ENCODE assay signal across 8 cellular contexts in genomic region chr1:223776075-223776814, GRCh38.
DNase-seq lines count a peak whose midpoint lies in the region; ATAC-seq, FAIRE-seq and TF ChIP-seq lines count a peak whose summit lies in the region.

No MANE protein-coding gene starts in this region.

- H3K27ac Mint-ChIP-seq in activated naive CD8-positive, alpha-beta T cell: peak overlapping the region; percentile 89
- H3K27ac Mint-ChIP-seq in stimulated activated naive B cell treated with anti-CD40 and anti-IgM and Interleukin-4, amounts not matched to agents 10 μg/mL and 1 μg/mL and 100 μg/mL, for 72 hours: peak overlapping the region; percentile 88

- H3K9ac ChIP-seq in BLaER1 treated with 17β-estradiol and CSF1 and Interleukin-3, amounts not matched to agents 10 nM and 100 nM: no peak overlapping the region
- H3K9ac ChIP-seq in keratinocyte (ENCODE audit: control insufficient read depth, extremely low read depth, insufficient read depth, low read length): no peak overlapping the region

- H3K4me3 Mint-ChIP-seq in activated naive CD8-positive, alpha-beta T cell: peak overlapping the region; percentile 12
- H3K4me3 Mint-ChIP-seq in stimulated activated naive B cell treated with anti-CD40 and anti-IgM and Interleukin-4, amounts not matched to agents 10 μg/mL and 1 μg/mL and 100 μg/mL, for 72 hours: peak overlapping the region; percentile 14 to 21

- H3K36me3 ChIP-seq in BLaER1 treated with 17β-estradiol and CSF1 and Interleukin-3, amounts not matched to agents 10 nM and 100 nM: peaks cover 96 to 99% (median 98%) of the 10 kb centered on the region in 11 experiments
- H3K36me3 ChIP-seq in keratinocyte (ENCODE audit: control insufficient read depth in 2 of 2, extremely low read depth in 1 of 2, insufficient read depth in 2 of 2, low read length in 2 of 2): peaks cover 22 to 42% of the 10 kb centered on the region in 2 experiments

- FAIRE-seq in keratinocyte (lab: Jason Lieb, UNC): peak; percentile 91

- H3K4me3 ChIP-seq in BLaER1 treated with 17β-estradiol and CSF1 and Interleukin-3, amounts not matched to agents 10 nM and 100 nM: no peak overlapping the region
- H3K4me3 ChIP-seq in keratinocyte (ENCODE audit: control insufficient read depth in 2 of 3, extremely low read depth in 1 of 3, insufficient read depth in 2 of 3, low read depth in 1 of 3, low read length in 3 of 3): no peak overlapping the region

- H3K4me1 Mint-ChIP-seq in activated naive CD8-positive, alpha-beta T cell (ENCODE audit: low read depth): peaks cover 27% of the 10 kb centered on the region
- H3K4me1 Mint-ChIP-seq in stimulated activated naive B cell treated with anti-CD40 and anti-IgM and Interleukin-4, amounts not matched to agents 10 μg/mL and 1 μg/mL and 100 μg/mL, for 72 hours: peaks cover 20 to 29% of the 10 kb centered on the region in 2 donors

- peak; percentile 34 for DNase-seq in LoVo (ENCODE audit: low spot score)
- DNase-seq in keratinocyte (ENCODE audit: low read depth, low spot score): peak; percentile 71
- DNase-seq in stimulated activated naive B cell treated with anti-CD40 and anti-IgM and Interleukin-4, amounts not matched to agents 10 μg/mL and 1 μg/mL and 100 μg/mL, for 72 hours: peak; percentile 4
- DNase-seq in NCI-H146 (lab: John Stamatoyannopoulos, UW): no peak
- DNase-seq in occipital lobe (lab: John Stamatoyannopoulos, UW): no peak

- TF ChIP-seq CTCF in keratinocyte (optimal IDR thresholded peaks at IDR 0.05 in 1 of 3, IDR thresholded peaks at IDR 0.05 in 1 of 3, conservative IDR thresholded peaks at IDR 0.05 in 1 of 3; ENCODE audit: extremely low read depth in 1 of 3, insufficient read depth in 2 of 3, low read length in 3 of 3): no peak

- dilution Hi-C loops in keratinocyte (cut with MboI; ENCODE audit: extremely low pct_ligation_motif_present, low sequenced_read_pairs): no loop called here

- no peaks in the 10 kb centered on the region for H3K9me3 Mint-ChIP-seq in activated naive CD8-positive, alpha-beta T cell (ENCODE audit: low read depth)
- no peaks in the 10 kb centered on the region for H3K9me3 Mint-ChIP-seq in stimulated activated naive B cell treated with anti-CD40 and anti-IgM and Interleukin-4, amounts not matched to agents 10 μg/mL and 1 μg/mL and 100 μg/mL, for 72 hours

- H3K27ac ChIP-seq in BLaER1 treated with 17β-estradiol and CSF1 and Interleukin-3, amounts not matched to agents 10 nM and 100 nM: peak overlapping the region in 2 of 11 experiments; percentile 2 to 29; a peak in 2 of 22 replicates
- H3K27ac ChIP-seq in keratinocyte (ENCODE audit: control insufficient read depth, insufficient read depth, low read length): peak overlapping the region; percentile 83

- H3K4me2 ChIP-seq in BLaER1 treated with 17β-estradiol and CSF1 and Interleukin-3, amounts not matched to agents 10 nM and 100 nM: peak overlapping the region in 9 of 11 experiments; percentile 18 to 66 (median 44); a peak in 16 of 22 replicates
- peak overlapping the region; percentile 72 for H3K4me2 ChIP-seq in keratinocyte (ENCODE audit: control insufficient read depth, extremely low read depth, insufficient read depth, low read depth, low read length)

- no peaks in the 10 kb centered on the region for H3K9me3 ChIP-seq in BLaER1 treated with 17β-estradiol and CSF1 and Interleukin-3, amounts not matched to agents 10 nM and 100 nM (replicated peaks in 1 of 11)
- H3K9me3 ChIP-seq in keratinocyte (ENCODE audit: control insufficient read depth, low read depth, low read length): no peaks in the 10 kb centered on the region

- peaks cover 21% of the 10 kb centered on the region for H3K36me3 Mint-ChIP-seq in activated naive CD8-positive, alpha-beta T cell
- H3K36me3 Mint-ChIP-seq in stimulated activated naive B cell treated with anti-CD40 and anti-IgM and Interleukin-4, amounts not matched to agents 10 μg/mL and 1 μg/mL and 100 μg/mL, for 72 hours: peaks cover 39 to 54% of the 10 kb centered on the region in 2 donors

- H3K4me1 ChIP-seq in BLaER1 treated with 17β-estradiol and CSF1 and Interleukin-3, amounts not matched to agents 10 nM and 100 nM: peaks cover under 1 to 11% (median 9%) of the 10 kb centered on the region in 10 experiments; a peak in 18 of 20 replicates
- H3K4me1 ChIP-seq in keratinocyte (ENCODE audit: control insufficient read depth, extremely low read depth, insufficient read depth, low read length): peaks cover 46% of the 10 kb centered on the region

- ATAC-seq in stimulated activated naive B cell treated with anti-CD40 and anti-IgM and Interleukin-4, amounts not matched to agents 10 μg/mL and 1 μg/mL and 100 μg/mL, for 72 hours (replicated peaks): peak; percentile 93 to 97
- no peak for ATAC-seq in HG03025 (IDR thresholded peaks at IDR 0.05; ENCODE audit: low FRiP score, unreplicated experiment)

- H2AFZ ChIP-seq in keratinocyte (ENCODE audit: control insufficient read depth, low read length): no peak overlapping the region

- H3K27me3 ChIP-seq in BLaER1 treated with 17β-estradiol and CSF1 and Interleukin-3, amounts not matched to agents 10 nM and 100 nM: no peaks in the 10 kb centered on the region
- no peaks in the 10 kb centered on the region for H3K27me3 ChIP-seq in keratinocyte (ENCODE audit: control insufficient read depth, extremely low read depth, insufficient read depth, low read length)

- peaks cover 0 to 34% (median 0%) of the 10 kb centered on the region in 11 experiments; a peak in 8 of 22 replicates for H4K20me1 ChIP-seq in BLaER1 treated with 17β-estradiol and CSF1 and Interleukin-3, amounts not matched to agents 10 nM and 100 nM
- H4K20me1 ChIP-seq in keratinocyte (ENCODE audit: control insufficient read depth, extremely low read depth, insufficient read depth, low read length): no peaks in the 10 kb centered on the region

- peaks cover 3% of the 10 kb centered on the region for H3K9me1 ChIP-seq in keratinocyte (ENCODE audit: control insufficient read depth, extremely low read depth, insufficient read depth, low read length)

- no peaks in the 10 kb centered on the region for H3K79me2 ChIP-seq in keratinocyte (ENCODE audit: control insufficient read depth, insufficient read depth, low read length)

- no peaks in the 10 kb centered on the region for H3K27me3 Mint-ChIP-seq in activated naive CD8-positive, alpha-beta T cell
- H3K27me3 Mint-ChIP-seq in stimulated activated naive B cell treated with anti-CD40 and anti-IgM and Interleukin-4, amounts not matched to agents 10 μg/mL and 1 μg/mL and 100 μg/mL, for 72 hours: no peaks in the 10 kb centered on the region

Comparison
In these comparisons a context has a peak if more than half of its experiments do, and no peak if none do; other contexts are left out.
1. DNase-seq: peak in LoVo (single experiment), keratinocyte (single experiment) and stimulated activated naive B cell treated with anti-CD40 and anti-IgM and Interleukin-4, amounts not matched to agents 10 μg/mL and 1 μg/mL and 100 μg/mL, for 72 hours (single experiment); none in NCI-H146 (single experiment) and occipital lobe (single experiment).